In genomic region chr17:30809867-30810266, GRCh38 we compare ENCODE assay signal across 1 cellular context.
A peak's percentile ranks its signal among the peaks of the same experiment; 100 is the strongest.
TF ChIP-seq lines count a peak whose summit lies in the region.

No MANE protein-coding gene starts in this region.

TF ChIP-seq in GM12878, 131 proteins besides CTCF, POLR2A, EP300 and RAD21:
- TF ChIP-seq BHLHE40 (IDR thresholded peaks at IDR 0.05; ENCODE audit: borderline replicate concordance in 1 of 2, low read depth in 2 of 2, low read length in 1 of 2) = no peak
- TF ChIP-seq, protein P1, sequence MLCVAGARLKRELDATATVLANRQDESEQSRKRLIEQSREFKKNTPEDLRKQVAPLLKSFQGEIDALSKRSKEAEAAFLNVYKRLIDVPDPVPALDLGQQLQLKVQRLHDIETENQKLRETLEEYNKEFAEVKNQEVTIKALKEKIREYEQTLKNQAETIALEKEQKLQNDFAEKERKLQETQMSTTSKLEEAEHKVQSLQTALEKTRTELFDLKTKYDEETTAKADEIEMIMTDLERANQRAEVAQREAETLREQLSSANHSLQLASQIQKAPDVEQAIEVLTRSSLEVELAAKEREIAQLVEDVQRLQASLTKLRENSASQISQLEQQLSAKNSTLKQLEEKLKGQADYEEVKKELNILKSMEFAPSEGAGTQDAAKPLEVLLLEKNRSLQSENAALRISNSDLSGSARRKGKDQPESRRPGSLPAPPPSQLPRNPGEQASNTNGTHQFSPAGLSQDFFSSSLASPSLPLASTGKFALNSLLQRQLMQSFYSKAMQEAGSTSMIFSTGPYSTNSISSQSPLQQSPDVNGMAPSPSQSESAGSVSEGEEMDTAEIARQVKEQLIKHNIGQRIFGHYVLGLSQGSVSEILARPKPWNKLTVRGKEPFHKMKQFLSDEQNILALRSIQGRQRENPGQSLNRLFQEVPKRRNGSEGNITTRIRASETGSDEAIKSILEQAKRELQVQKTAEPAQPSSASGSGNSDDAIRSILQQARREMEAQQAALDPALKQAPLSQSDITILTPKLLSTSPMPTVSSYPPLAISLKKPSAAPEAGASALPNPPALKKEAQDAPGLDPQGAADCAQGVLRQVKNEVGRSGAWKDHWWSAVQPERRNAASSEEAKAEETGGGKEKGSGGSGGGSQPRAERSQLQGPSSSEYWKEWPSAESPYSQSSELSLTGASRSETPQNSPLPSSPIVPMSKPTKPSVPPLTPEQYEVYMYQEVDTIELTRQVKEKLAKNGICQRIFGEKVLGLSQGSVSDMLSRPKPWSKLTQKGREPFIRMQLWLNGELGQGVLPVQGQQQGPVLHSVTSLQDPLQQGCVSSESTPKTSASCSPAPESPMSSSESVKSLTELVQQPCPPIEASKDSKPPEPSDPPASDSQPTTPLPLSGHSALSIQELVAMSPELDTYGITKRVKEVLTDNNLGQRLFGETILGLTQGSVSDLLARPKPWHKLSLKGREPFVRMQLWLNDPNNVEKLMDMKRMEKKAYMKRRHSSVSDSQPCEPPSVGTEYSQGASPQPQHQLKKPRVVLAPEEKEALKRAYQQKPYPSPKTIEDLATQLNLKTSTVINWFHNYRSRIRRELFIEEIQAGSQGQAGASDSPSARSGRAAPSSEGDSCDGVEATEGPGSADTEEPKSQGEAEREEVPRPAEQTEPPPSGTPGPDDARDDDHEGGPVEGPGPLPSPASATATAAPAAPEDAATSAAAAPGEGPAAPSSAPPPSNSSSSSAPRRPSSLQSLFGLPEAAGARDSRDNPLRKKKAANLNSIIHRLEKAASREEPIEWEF (IDR thresholded peaks at IDR 0.05; ENCODE audit: insufficient replicate concordance, low read depth, low read length) = peak; percentile 36
